ENCODE assay signal across 3 cellular contexts in the genomic region with DNA sequence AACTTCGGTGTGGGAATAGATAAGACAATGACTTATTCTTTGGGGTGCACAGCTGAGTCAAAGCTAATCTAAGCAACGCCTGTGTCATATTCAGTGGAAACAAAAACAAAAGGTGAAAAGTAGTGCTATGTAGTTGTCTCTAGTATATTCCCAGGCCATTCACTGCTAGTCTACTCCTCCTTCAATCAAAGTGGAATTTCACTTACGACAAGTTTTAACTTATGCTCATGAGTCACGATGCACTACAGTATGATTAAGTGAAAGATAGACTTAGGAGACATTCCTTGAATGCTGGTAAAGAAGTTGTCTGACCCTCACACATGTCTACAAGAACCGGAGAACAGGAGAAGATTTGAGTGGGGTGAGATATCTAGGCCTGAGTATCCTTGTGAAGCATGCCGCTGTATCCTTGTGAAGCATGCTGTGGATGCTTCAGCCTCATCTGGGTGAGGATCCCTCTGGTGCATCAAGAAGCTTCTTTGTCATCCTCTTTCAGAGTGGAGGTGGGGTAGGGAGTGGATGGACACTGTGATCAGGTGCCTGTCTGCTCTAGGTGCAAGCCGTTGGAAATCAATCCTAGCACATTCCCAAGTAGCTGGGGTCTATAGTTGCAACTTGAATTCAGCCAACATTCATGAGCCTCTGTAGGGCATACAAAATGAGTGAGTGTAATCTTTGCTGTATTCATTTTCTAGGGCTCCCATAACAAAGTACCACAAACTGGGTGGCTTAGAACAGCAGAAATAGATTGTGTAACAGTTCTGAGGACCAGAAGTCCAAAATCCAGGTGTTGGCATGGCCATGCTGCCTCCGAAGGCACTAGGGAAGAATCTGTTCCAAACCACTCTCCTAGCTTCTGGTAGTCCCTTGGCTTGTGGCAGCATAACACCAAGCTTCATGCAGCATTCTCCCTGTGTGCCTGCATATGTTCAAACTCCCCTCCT.
TF ChIP-seq lines count a peak whose summit lies in the region.

No MANE protein-coding gene starts in this region.

TF ChIP-seq in GM23338, 12 proteins besides CTCF, POLR2A, EP300 and RAD21 (continued from another document and continues in another):
- TF ChIP-seq, protein P1, sequence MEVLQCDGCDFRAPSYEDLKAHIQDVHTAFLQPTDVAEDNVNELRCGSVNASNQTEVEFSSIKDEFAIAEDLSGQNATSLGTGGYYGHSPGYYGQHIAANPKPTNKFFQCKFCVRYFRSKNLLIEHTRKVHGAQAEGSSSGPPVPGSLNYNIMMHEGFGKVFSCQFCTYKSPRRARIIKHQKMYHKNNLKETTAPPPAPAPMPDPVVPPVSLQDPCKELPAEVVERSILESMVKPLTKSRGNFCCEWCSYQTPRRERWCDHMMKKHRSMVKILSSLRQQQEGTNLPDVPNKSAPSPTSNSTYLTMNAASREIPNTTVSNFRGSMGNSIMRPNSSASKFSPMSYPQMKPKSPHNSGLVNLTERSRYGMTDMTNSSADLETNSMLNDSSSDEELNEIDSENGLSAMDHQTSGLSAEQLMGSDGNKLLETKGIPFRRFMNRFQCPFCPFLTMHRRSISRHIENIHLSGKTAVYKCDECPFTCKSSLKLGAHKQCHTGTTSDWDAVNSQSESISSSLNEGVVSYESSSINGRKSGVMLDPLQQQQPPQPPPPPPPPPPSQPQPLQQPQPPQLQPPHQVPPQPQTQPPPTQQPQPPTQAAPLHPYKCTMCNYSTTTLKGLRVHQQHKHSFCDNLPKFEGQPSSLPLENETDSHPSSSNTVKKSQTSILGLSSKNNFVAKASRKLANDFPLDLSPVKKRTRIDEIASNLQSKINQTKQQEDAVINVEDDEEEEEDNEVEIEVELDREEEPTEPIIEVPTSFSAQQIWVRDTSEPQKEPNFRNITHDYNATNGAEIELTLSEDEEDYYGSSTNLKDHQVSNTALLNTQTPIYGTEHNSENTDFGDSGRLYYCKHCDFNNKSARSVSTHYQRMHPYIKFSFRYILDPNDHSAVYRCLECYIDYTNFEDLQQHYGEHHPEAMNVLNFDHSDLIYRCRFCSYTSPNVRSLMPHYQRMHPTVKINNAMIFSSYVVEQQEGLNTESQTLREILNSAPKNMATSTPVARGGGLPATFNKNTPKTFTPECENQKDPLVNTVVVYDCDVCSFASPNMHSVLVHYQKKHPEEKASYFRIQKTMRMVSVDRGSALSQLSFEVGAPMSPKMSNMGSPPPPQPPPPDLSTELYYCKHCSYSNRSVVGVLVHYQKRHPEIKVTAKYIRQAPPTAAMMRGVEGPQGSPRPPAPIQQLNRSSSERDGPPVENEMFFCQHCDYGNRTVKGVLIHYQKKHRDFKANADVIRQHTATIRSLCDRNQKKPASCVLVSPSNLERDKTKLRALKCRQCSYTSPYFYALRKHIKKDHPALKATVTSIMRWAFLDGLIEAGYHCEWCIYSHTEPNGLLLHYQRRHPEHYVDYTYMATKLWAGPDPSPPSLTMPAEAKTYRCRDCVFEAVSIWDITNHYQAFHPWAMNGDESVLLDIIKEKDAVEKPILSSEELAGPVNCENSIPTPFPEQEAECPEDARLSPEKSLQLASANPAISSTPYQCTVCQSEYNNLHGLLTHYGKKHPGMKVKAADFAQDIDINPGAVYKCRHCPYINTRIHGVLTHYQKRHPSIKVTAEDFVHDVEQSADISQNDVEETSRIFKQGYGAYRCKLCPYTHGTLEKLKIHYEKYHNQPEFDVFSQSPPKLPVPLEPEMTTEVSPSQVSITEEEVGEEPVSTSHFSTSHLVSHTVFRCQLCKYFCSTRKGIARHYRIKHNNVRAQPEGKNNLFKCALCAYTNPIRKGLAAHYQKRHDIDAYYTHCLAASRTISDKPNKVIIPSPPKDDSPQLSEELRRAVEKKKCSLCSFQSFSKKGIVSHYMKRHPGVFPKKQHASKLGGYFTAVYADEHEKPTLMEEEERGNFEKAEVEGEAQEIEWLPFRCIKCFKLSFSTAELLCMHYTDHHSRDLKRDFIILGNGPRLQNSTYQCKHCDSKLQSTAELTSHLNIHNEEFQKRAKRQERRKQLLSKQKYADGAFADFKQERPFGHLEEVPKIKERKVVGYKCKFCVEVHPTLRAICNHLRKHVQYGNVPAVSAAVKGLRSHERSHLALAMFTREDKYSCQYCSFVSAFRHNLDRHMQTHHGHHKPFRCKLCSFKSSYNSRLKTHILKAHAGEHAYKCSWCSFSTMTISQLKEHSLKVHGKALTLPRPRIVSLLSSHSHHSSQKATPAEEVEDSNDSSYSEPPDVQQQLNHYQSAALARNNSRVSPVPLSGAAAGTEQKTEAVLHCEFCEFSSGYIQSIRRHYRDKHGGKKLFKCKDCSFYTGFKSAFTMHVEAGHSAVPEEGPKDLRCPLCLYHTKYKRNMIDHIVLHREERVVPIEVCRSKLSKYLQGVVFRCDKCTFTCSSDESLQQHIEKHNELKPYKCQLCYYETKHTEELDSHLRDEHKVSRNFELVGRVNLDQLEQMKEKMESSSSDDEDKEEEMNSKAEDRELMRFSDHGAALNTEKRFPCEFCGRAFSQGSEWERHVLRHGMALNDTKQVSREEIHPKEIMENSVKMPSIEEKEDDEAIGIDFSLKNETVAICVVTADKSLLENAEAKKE (CRISPR knock-in tag; IDR thresholded peaks at IDR 0.05), result no peak
- TF ChIP-seq NANOG (IDR thresholded peaks at IDR 0.05; ENCODE audit: borderline replicate concordance) (no peak), POLR2AphosphoS5 (IDR thresholded peaks at IDR 0.05; ENCODE audit: low read depth) (no peak), EZH2 (IDR thresholded peaks at IDR 0.05; ENCODE audit: low read depth, unreplicated experiment) (no peak), ZNF331 (CRISPR knock-in tag; IDR thresholded peaks at IDR 0.05; ENCODE audit: low read depth) (no peak), JUNB (IDR thresholded peaks at IDR 0.05; ENCODE audit: unreplicated experiment) (no peak)

TF ChIP-seq in SK-N-SH, 30 proteins besides CTCF, POLR2A, EP300 and RAD21 (continues in another document):
- TF ChIP-seq, protein P2, sequence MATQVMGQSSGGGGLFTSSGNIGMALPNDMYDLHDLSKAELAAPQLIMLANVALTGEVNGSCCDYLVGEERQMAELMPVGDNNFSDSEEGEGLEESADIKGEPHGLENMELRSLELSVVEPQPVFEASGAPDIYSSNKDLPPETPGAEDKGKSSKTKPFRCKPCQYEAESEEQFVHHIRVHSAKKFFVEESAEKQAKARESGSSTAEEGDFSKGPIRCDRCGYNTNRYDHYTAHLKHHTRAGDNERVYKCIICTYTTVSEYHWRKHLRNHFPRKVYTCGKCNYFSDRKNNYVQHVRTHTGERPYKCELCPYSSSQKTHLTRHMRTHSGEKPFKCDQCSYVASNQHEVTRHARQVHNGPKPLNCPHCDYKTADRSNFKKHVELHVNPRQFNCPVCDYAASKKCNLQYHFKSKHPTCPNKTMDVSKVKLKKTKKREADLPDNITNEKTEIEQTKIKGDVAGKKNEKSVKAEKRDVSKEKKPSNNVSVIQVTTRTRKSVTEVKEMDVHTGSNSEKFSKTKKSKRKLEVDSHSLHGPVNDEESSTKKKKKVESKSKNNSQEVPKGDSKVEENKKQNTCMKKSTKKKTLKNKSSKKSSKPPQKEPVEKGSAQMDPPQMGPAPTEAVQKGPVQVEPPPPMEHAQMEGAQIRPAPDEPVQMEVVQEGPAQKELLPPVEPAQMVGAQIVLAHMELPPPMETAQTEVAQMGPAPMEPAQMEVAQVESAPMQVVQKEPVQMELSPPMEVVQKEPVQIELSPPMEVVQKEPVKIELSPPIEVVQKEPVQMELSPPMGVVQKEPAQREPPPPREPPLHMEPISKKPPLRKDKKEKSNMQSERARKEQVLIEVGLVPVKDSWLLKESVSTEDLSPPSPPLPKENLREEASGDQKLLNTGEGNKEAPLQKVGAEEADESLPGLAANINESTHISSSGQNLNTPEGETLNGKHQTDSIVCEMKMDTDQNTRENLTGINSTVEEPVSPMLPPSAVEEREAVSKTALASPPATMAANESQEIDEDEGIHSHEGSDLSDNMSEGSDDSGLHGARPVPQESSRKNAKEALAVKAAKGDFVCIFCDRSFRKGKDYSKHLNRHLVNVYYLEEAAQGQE (IDR thresholded peaks at IDR 0.05; ENCODE audit: low read depth, low read length), result no peak
- TF ChIP-seq, protein P3, sequence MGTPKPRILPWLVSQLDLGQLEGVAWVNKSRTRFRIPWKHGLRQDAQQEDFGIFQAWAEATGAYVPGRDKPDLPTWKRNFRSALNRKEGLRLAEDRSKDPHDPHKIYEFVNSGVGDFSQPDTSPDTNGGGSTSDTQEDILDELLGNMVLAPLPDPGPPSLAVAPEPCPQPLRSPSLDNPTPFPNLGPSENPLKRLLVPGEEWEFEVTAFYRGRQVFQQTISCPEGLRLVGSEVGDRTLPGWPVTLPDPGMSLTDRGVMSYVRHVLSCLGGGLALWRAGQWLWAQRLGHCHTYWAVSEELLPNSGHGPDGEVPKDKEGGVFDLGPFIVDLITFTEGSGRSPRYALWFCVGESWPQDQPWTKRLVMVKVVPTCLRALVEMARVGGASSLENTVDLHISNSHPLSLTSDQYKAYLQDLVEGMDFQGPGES (IDR thresholded peaks at IDR 0.05; ENCODE audit: low read depth, low read length), result no peak
- TF ChIP-seq, protein P4, sequence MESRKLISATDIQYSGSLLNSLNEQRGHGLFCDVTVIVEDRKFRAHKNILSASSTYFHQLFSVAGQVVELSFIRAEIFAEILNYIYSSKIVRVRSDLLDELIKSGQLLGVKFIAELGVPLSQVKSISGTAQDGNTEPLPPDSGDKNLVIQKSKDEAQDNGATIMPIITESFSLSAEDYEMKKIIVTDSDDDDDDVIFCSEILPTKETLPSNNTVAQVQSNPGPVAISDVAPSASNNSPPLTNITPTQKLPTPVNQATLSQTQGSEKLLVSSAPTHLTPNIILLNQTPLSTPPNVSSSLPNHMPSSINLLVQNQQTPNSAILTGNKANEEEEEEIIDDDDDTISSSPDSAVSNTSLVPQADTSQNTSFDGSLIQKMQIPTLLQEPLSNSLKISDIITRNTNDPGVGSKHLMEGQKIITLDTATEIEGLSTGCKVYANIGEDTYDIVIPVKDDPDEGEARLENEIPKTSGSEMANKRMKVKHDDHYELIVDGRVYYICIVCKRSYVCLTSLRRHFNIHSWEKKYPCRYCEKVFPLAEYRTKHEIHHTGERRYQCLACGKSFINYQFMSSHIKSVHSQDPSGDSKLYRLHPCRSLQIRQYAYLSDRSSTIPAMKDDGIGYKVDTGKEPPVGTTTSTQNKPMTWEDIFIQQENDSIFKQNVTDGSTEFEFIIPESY (IDR thresholded peaks at IDR 0.05; ENCODE audit: borderline replicate concordance, low read depth), result peak; percentile 12; the same call in 1 of the 2 replicates
- TF ChIP-seq FOSL2 (IDR thresholded peaks at IDR 0.05; ENCODE audit: borderline replicate concordance, low read depth), result peak; percentile 91
- peak; percentile 92 for TF ChIP-seq TCF12 (IDR thresholded peaks at IDR 0.05)
- TF ChIP-seq MEF2A (IDR thresholded peaks at IDR 0.05; ENCODE audit: borderline replicate concordance, low read depth), result no peak
- TF ChIP-seq GATA2 (CRISPR knock-in tag; IDR thresholded peaks at IDR 0.05), result no peak
- 0 out of 2 replicates have a peak, but pooled peaks have one; percentile 13 for TF ChIP-seq SIN3A (IDR thresholded peaks at IDR 0.05; ENCODE audit: borderline replicate concordance, low read depth, low read length)
- TF ChIP-seq GABPA (IDR thresholded peaks at IDR 0.05; ENCODE audit: low read depth), result no peak

TF ChIP-seq in HEK293T, 16 proteins besides CTCF, POLR2A, EP300 and RAD21 (continued from another document):
- TF ChIP-seq, protein P5, sequence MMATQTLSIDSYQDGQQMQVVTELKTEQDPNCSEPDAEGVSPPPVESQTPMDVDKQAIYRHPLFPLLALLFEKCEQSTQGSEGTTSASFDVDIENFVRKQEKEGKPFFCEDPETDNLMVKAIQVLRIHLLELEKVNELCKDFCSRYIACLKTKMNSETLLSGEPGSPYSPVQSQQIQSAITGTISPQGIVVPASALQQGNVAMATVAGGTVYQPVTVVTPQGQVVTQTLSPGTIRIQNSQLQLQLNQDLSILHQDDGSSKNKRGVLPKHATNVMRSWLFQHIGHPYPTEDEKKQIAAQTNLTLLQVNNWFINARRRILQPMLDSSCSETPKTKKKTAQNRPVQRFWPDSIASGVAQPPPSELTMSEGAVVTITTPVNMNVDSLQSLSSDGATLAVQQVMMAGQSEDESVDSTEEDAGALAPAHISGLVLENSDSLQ (IDR thresholded peaks at IDR 0.05), result no peak
- no peak for TF ChIP-seq FOXA1 (IDR thresholded peaks at IDR 0.05)
